ENCODE assay signal across 29 cellular contexts in the genomic region with DNA sequence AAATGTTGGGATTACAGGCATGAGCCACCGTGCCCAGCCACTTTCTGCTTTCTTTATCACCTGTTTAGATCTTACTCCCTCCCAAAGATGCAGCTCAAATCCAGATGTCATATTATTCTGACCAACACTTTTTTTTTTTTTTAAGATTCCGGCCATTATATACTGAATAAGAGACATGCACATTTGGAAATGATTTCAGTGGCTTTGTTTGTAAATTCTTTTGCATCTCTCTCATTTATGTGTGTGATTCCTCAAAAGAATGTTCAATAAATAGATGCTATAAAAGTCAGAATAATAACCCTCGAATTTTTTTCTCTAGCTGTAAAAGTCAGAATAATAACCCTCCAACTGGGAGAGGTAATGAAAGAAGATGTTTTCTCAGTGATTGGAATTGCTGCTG. TPM values are rescaled to one million over a fixed set of nuclear protein-coding genes. Genes with fewer than 3 reads are reported as not detected.
A peak's percentile ranks its signal among the peaks of the same experiment; 100 is the strongest.
DNase-seq lines count a peak whose midpoint lies in the region; ATAC-seq and TF ChIP-seq lines count a peak whose summit lies in the region.
"Had no signal": no experiment of that assay in that cellular context is flagged by ENCODE, and none has a peak within 500 bp of the region (broad histone marks: within the 10 kb centered on the region; RNA-seq: fewer than 3 reads in every experiment).

No MANE protein-coding gene starts in this region.

- H3K4me3 Mint-ChIP-seq in H9, result 0 out of 5 replicates have a peak overlapping the region, but pooled peaks of 1 of the 2 experiments have one; percentile 2
- no peak overlapping the region for H3K4me3 Mint-ChIP-seq in chondrocyte (ENCODE audit: unreplicated experiment)
- H3K4me3 Mint-ChIP-seq: activated CD4-positive, alpha-beta memory T cell treated with anti-CD3 and anti-CD28 coated beads, Interleukin-2, amount 10 ng/mL, durations not matched to agents 7 days and 5 days; activated T-helper 17 cell treated with anti-CD3 and anti-CD28 coated beads, Interleukin-2, amount 50 U/mL, for 72 hours; T-helper 2 cell treated with Interferon-gamma antibody and Interleukin-4, amounts not matched to agents 5 μg/mL and 100 μg/mL, for 36 hours had no signal

- H3K4me1 ChIP-seq in H9 (ENCODE audit: insufficient read depth, low read length) (peaks cover 17% of the 10 kb centered on the region; the same call in 1 of the 2 replicates), hepatocyte (ENCODE audit: insufficient read depth) (no peaks in the 10 kb centered on the region), mammary epithelial cell (ENCODE audit: insufficient read depth, low read length) (peaks cover 7% of the 10 kb centered on the region)
- H3K4me1 ChIP-seq: left lung, vagina had no signal

- no peak overlapping the region for H3K27ac ChIP-seq in H9 (ENCODE audit: insufficient read length, low read depth, low read length)
- H3K27ac ChIP-seq in hepatocyte, result peak overlapping the region; percentile 24
- H3K27ac ChIP-seq in mammary epithelial cell (ENCODE audit: insufficient read depth, low read depth, low read length), result no peak overlapping the region
- H3K27ac ChIP-seq: BLaER1 treated with 17β-estradiol and CSF1 and Interleukin-3, amounts not matched to agents 10 nM and 100 nM; left lung; PC-9; tibial artery; vagina had no signal

- no peak overlapping the region for H2BK12ac ChIP-seq in H9 (ENCODE audit: insufficient read length, low read depth, low read length)

- H3K4me2 ChIP-seq in H9 (ENCODE audit: insufficient read depth, insufficient read length, low read length), result no peak overlapping the region
- no peak overlapping the region for H3K4me2 ChIP-seq in hepatocyte
- no peak overlapping the region for H3K4me2 ChIP-seq in mammary epithelial cell (ENCODE audit: insufficient read depth, low read depth, low read length)
- H3K4me2 ChIP-seq: BLaER1 treated with 17β-estradiol and CSF1 and Interleukin-3, amounts not matched to agents 10 nM and 100 nM; PC-9 had no signal

- CTCF ChIA-PET in mammary epithelial cell (lab: Charles Lee; ENCODE audit: low non-redundant PET), result no interaction called here

- H3K9me3 Mint-ChIP-seq in H9, result no peaks in the 10 kb centered on the region; a peak in 2 of 5 replicates
- no peaks in the 10 kb centered on the region for H3K9me3 Mint-ChIP-seq in chondrocyte (ENCODE audit: low read depth)
- H3K9me3 Mint-ChIP-seq: activated CD4-positive, alpha-beta memory T cell treated with anti-CD3 and anti-CD28 coated beads, Interleukin-2, amount 10 ng/mL, durations not matched to agents 7 days and 5 days; activated T-helper 17 cell treated with anti-CD3 and anti-CD28 coated beads, Interleukin-2, amount 50 U/mL, for 72 hours; T-helper 2 cell treated with Interferon-gamma antibody and Interleukin-4, amounts not matched to agents 5 μg/mL and 100 μg/mL, for 36 hours had no signal

- H3K9ac ChIP-seq in H9 (ENCODE audit: extremely low read depth, insufficient read length, low read length) (no peak overlapping the region), mammary epithelial cell (ENCODE audit: insufficient read depth, low read length) (no peak overlapping the region)
- H3K9ac ChIP-seq: BLaER1 treated with 17β-estradiol and CSF1 and Interleukin-3, amounts not matched to agents 10 nM and 100 nM had no signal

- no peaks in the 10 kb centered on the region for H4K20me1 ChIP-seq in H9 (ENCODE audit: control insufficient read depth, insufficient read depth, insufficient read length)
- no peaks in the 10 kb centered on the region for H4K20me1 ChIP-seq in hepatocyte (ENCODE audit: insufficient read depth, poor library complexity, severe bottlenecking)
- H4K20me1 ChIP-seq in mammary epithelial cell (ENCODE audit: insufficient read depth, low read length), result no peaks in the 10 kb centered on the region
- H4K20me1 ChIP-seq: BLaER1 treated with 17β-estradiol and CSF1 and Interleukin-3, amounts not matched to agents 10 nM and 100 nM had no signal

- peak; percentile 81 for DNase-seq in AG09309 (ENCODE audit: low read depth)
- DNase-seq in H9, result no peak
- DNase-seq in chondrocyte (ENCODE audit: low spot score), result no peak
- no peak for DNase-seq in hepatocyte (ENCODE audit: low spot score)
- no peak for DNase-seq in iPS-NIHi7 (ENCODE audit: extremely low spot score)
- DNase-seq in kidney tubule cell (ENCODE audit: low spot score), result no peak
- DNase-seq in mammary epithelial cell, result no peak
- DNase-seq: activated CD4-positive, alpha-beta memory T cell treated with anti-CD3 and anti-CD28 coated beads, Interleukin-2, amount 10 ng/mL, durations not matched to agents 7 days and 5 days; activated CD8-positive, alpha-beta memory T cell treated with anti-CD3 and anti-CD28 coated beads, Interleukin-2, amount 50 U/mL, for 4 hours; activated naive CD4-positive, alpha-beta T cell treated with anti-CD3 and anti-CD28 coated beads, Interleukin-2, amount 50 U/mL, for 16 hours; amygdala; DMS153; glutamatergic neuron; Karpas-422; left lung; NCI-H1417 treated with DMSO at 0.1 percent for 48 hours; NCI-H2081 treated with DMSO at 0.1 percent for 48 hours; NCI-H226; NCI-H69; PC-9; right cardiac atrium; stimulated activated CD8-positive, alpha-beta memory T cell treated with anti-CD3 and anti-CD28 coated beads, Interleukin-4, amount 100 ng/mL, for 48 hours; tibial artery had no signal

- H3K4me1 Mint-ChIP-seq in H9 (peaks cover 59 to 62% of the 10 kb centered on the region in 2 experiments), chondrocyte (ENCODE audit: low read depth) (peaks cover 38% of the 10 kb centered on the region)
- H3K4me1 Mint-ChIP-seq: activated CD4-positive, alpha-beta memory T cell treated with anti-CD3 and anti-CD28 coated beads, Interleukin-2, amount 10 ng/mL, durations not matched to agents 7 days and 5 days; activated T-helper 17 cell treated with anti-CD3 and anti-CD28 coated beads, Interleukin-2, amount 50 U/mL, for 72 hours had no signal

- H3K27me3 Mint-ChIP-seq in H9 (ENCODE audit: low read depth), result peaks cover 1% of the 10 kb centered on the region
- no peaks in the 10 kb centered on the region for H3K27me3 Mint-ChIP-seq in chondrocyte (ENCODE audit: low read depth)

- no peak overlapping the region for H3K18ac ChIP-seq in H9 (ENCODE audit: insufficient read length, low read depth, low read length)

- H3K23ac ChIP-seq in H9 (ENCODE audit: insufficient read length, low read depth, low read length), result no peak overlapping the region

- H3K9me3 ChIP-seq in H9 (ENCODE audit: control insufficient read depth, low read depth, low read length), result no peaks in the 10 kb centered on the region
- H3K9me3 ChIP-seq in hepatocyte (ENCODE audit: low read depth), result no peaks in the 10 kb centered on the region
- no peaks in the 10 kb centered on the region for H3K9me3 ChIP-seq in mammary epithelial cell (replicated peaks; ENCODE audit: insufficient read depth, low read length)
- H3K9me3 ChIP-seq: BLaER1 treated with 17β-estradiol and CSF1 and Interleukin-3, amounts not matched to agents 10 nM and 100 nM; left lung; tibial artery; vagina had no signal

- no peak overlapping the region for H4K5ac ChIP-seq in H9 (ENCODE audit: insufficient read length, low read depth, low read length)

- BruUV-seq in mammary epithelial cell (replicated peaks; lab: Mats Ljungman, UMichigan), result no TSS peak

- WGBS in H9 (ENCODE audit: extremely low coverage, insufficient read length, low lambda C conversion rate), result no CpG with 5 or more reads among the region's 3 CpGs
- 60% methylated on average over 3 of the region's 3 CpGs for WGBS in hepatocyte (ENCODE audit: low lambda C conversion rate, missing lambda C conversion rate)
- 90% methylated on average over 3 of the region's 3 CpGs for WGBS in mammary epithelial cell (ENCODE audit: low coverage, missing lambda C conversion rate)

- no peaks in the 10 kb centered on the region for H3K36me3 Mint-ChIP-seq in H9 (ENCODE audit: insufficient read depth in 1 of 3, low read depth in 3 of 3)
- no peaks in the 10 kb centered on the region for H3K36me3 Mint-ChIP-seq in chondrocyte (ENCODE audit: low read depth)

- H4K91ac ChIP-seq in H9 (ENCODE audit: insufficient read length, low read depth, low read length), result no peak overlapping the region

- peaks cover 2% of the 10 kb centered on the region; the same call in 1 of the 2 replicates for H3K79me2 ChIP-seq in H9 (ENCODE audit: insufficient read depth, low read length)
- no peaks in the 10 kb centered on the region for H3K79me2 ChIP-seq in hepatocyte
- H3K79me2 ChIP-seq in mammary epithelial cell (ENCODE audit: insufficient read depth, low read length), result no peaks in the 10 kb centered on the region

- dilution Hi-C loops in mammary epithelial cell (cut with HindIII; ENCODE audit: low sequenced_read_pairs), result no loop called here

- no peaks in the 10 kb centered on the region for H3K79me1 ChIP-seq in H9 (ENCODE audit: insufficient read depth, low read depth, low read length, poor library complexity, severe bottlenecking)

- H3K14ac ChIP-seq in H9 (ENCODE audit: insufficient read depth, low read length), result no peak overlapping the region

- no peak overlapping the region for H3T11ph ChIP-seq in H9 (ENCODE audit: low read length)

- intact Hi-C loops in mammary epithelial cell (cut with micrococcal nuclease), result no loop called here

- H2BK15ac ChIP-seq in H9 (ENCODE audit: low read depth, low read length), result no peak overlapping the region

- no peak overlapping the region for H2BK120ac ChIP-seq in H9 (ENCODE audit: low read depth, low read length, poor library complexity, severe bottlenecking)

- H2AFZ ChIP-seq in H9 (ENCODE audit: low read length), result no peak overlapping the region
- no peak overlapping the region for H2AFZ ChIP-seq in hepatocyte
- H2AFZ ChIP-seq in mammary epithelial cell (ENCODE audit: low read depth, low read length), result no peak overlapping the region
- H2AFZ ChIP-seq: PC-9 had no signal

- in situ Hi-C loops in mammary epithelial cell (cut with MboI; ENCODE audit: low sequenced_read_pairs in 2 of 2), result no loop called here

- no peak overlapping the region for H2AK5ac ChIP-seq in H9 (ENCODE audit: insufficient read length, low read length)

- H3K27me3 ChIP-seq in H9 (ENCODE audit: insufficient read depth, low read length) (no peaks in the 10 kb centered on the region), hepatocyte (no peaks in the 10 kb centered on the region), mammary epithelial cell (ENCODE audit: insufficient read depth, low read length) (no peaks in the 10 kb centered on the region)
- H3K27me3 ChIP-seq: BLaER1 treated with 17β-estradiol and CSF1 and Interleukin-3, amounts not matched to agents 10 nM and 100 nM; tibial artery; vagina had no signal

- H3K56ac ChIP-seq in H9 (ENCODE audit: insufficient read length, low read depth, low read length), result no peak overlapping the region

- H3K4ac ChIP-seq in H9 (ENCODE audit: low read depth, low read length), result no peak overlapping the region

- H3K9me2 ChIP-seq in hepatocyte (replicated peaks; ENCODE audit: insufficient read depth), result no peaks in the 10 kb centered on the region

- TF ChIP-seq CTCF in AG09309 (IDR thresholded peaks at IDR 0.05; ENCODE audit: control insufficient read depth, insufficient read depth, low read depth, low read length, missing control alignments), result no peak
- TF ChIP-seq CTCF in H9 (conservative IDR thresholded peaks at IDR 0.05), result no peak
- TF ChIP-seq CTCF in chondrocyte (IDR thresholded peaks at IDR 0.05), result no peak
- TF ChIP-seq CTCF in hepatocyte (IDR thresholded peaks at IDR 0.05; ENCODE audit: poor library complexity), result no peak
- TF ChIP-seq CTCF in mammary epithelial cell (conservative IDR thresholded peaks at IDR 0.05 in 1 of 2, IDR thresholded peaks at IDR 0.05 in 1 of 2; ENCODE audit: extremely low read depth in 1 of 2, insufficient read depth in 1 of 2, low read depth in 1 of 2, low read length in 2 of 2), result no peak

- H2BK20ac ChIP-seq in H9 (ENCODE audit: low read depth, low read length, poor library complexity, severe bottlenecking), result no peak overlapping the region

- no peak overlapping the region for H2BK5ac ChIP-seq in H9 (ENCODE audit: insufficient read length, low read length)

- peak overlapping the region in 2 of 3 experiments; percentile 16 to 29; a peak in 3 of 7 replicates for H3K27ac Mint-ChIP-seq in H9
- H3K27ac Mint-ChIP-seq in chondrocyte (ENCODE audit: unreplicated experiment), result peak overlapping the region; percentile 2
- H3K27ac Mint-ChIP-seq: activated CD4-positive, alpha-beta memory T cell treated with anti-CD3 and anti-CD28 coated beads, Interleukin-2, amount 10 ng/mL, durations not matched to agents 7 days and 5 days; activated T-helper 17 cell treated with anti-CD3 and anti-CD28 coated beads, Interleukin-2, amount 50 U/mL, for 72 hours; T-helper 2 cell treated with Interferon-gamma antibody and Interleukin-4, amounts not matched to agents 5 μg/mL and 100 μg/mL, for 36 hours had no signal

- no peaks in the 10 kb centered on the region for H3K23me2 ChIP-seq in H9 (ENCODE audit: insufficient read length, low read depth, low read length, poor library complexity, severe bottlenecking)

- H3K36me3 ChIP-seq in hepatocyte (replicated peaks; ENCODE audit: insufficient read depth, low read depth), result no peaks in the 10 kb centered on the region
- no peaks in the 10 kb centered on the region for H3K36me3 ChIP-seq in mammary epithelial cell (ENCODE audit: insufficient read depth, low read length)
- H3K36me3 ChIP-seq: left lung, tibial artery, vagina had no signal

- ATAC-seq in HG03342 (IDR thresholded peaks at IDR 0.05; ENCODE audit: unreplicated experiment), result no peak
- ATAC-seq: activated T-helper 17 cell treated with anti-CD3 and anti-CD28 coated beads, Interleukin-2, amount 50 U/mL, for 72 hours; left lung; right cardiac atrium had no signal

- H4K8ac ChIP-seq in H9 (replicated peaks; ENCODE audit: insufficient read length, low read depth, low read length), result no peak overlapping the region

- no peak overlapping the region for H3K4me3 ChIP-seq in AG09309 (ENCODE audit: control insufficient read depth, low read depth, low read length)
- no peak overlapping the region for H3K4me3 ChIP-seq in hepatocyte
- no peak overlapping the region for H3K4me3 ChIP-seq in mammary epithelial cell (replicated peaks in 1 of 3; ENCODE audit: insufficient read depth in 1 of 3, low read depth in 2 of 3, low read length in 3 of 3)
- H3K4me3 ChIP-seq: BLaER1 treated with 17β-estradiol and CSF1 and Interleukin-3, amounts not matched to agents 10 nM and 100 nM; left lung; PC-9; tibial artery; vagina had no signal

RNA-seq across cellular contexts. Expression of a gene that starts 25.4 kb away (rescaled TPM):
- 4.5 and 5.0 TPM in 2 replicates for total RNA-seq in H9 (2021)
- total RNA-seq in chondrocyte, result 0.65 to 1.9 TPM (median 1.5 TPM) in 3 replicates
- 2.6 and 7.6 TPM in 2 replicates for total RNA-seq in hepatocyte
- 1.5 and 4.0 TPM in 2 replicates for polyA plus RNA-seq in hepatocyte
- total RNA-seq in mammary epithelial cell, result not detected
- polyA plus RNA-seq in mammary epithelial cell, result not detected
- polyA minus RNA-seq in mammary epithelial cell, result not detected
- total RNA-seq: activated CD4-positive, alpha-beta memory T cell treated with anti-CD3 and anti-CD28 coated beads, Interleukin-2, amount 10 ng/mL, durations not matched to agents 7 days and 5 days; activated T-helper 17 cell treated with anti-CD3 and anti-CD28 coated beads, Interleukin-2, amount 50 U/mL, for 72 hours; endothelial cell of umbilical vein; right cardiac atrium had no signal
- polyA plus RNA-seq: endothelial cell of umbilical vein had no signal
